ENCODE assay signal across 9 cellular contexts in genomic region chr17:67157732-67158639, GRCh38.
DNase-seq lines count a peak whose midpoint lies in the region; ATAC-seq and TF ChIP-seq lines count a peak whose summit lies in the region.
"Had no signal": no experiment of that assay in that cellular context is flagged by ENCODE, and none has a peak within 500 bp of the region (broad histone marks: within the 10 kb centered on the region; RNA-seq: fewer than 3 reads in every experiment).

No MANE protein-coding gene starts in this region.

- peaks cover 47% of the 10 kb centered on the region for H3K36me3 Mint-ChIP-seq in MCF 10A (ENCODE audit: insufficient read depth, unreplicated experiment)

- TF ChIP-seq CTCF in heart left ventricle (IDR thresholded peaks at IDR 0.05) = peak in 6 of 12 donors; percentile 13 to 42 (median 31)
- no peak for TF ChIP-seq CTCF in MCF 10A (IDR thresholded peaks at IDR 0.05; ENCODE audit: unreplicated experiment)
- no peak for TF ChIP-seq CTCF in coronary artery (IDR thresholded peaks at IDR 0.05)

- peak overlapping the region; percentile 4 for H3K27ac Mint-ChIP-seq in MCF 10A (ENCODE audit: low read depth, unreplicated experiment)
- H3K27ac Mint-ChIP-seq: activated naive CD8-positive, alpha-beta T cell had no signal

- peak in 3 of 4 donors; percentile 69 to 72 (median 69) for ATAC-seq in heart left ventricle

- no peak overlapping the region for H3K4me3 ChIP-seq in heart left ventricle
- H3K4me3 ChIP-seq in coronary artery = no peak overlapping the region

- POLR2A ChIA-PET in MCF 10A (lab: Yijun Ruan, JAX) = interaction anchor here (0.9 to 1.5 kb wide), 2 partner anchors 10 to 11 kb away, joined by 3 to 7 read pairs; no protein-coding TSS in a partner anchor

- H3K4me1 ChIP-seq in heart left ventricle = peaks cover 0 to 5% (median 0%) of the 10 kb centered on the region in 12 donors

- no peak for DNase-seq in heart left ventricle
- no peak for DNase-seq in cardiac septum (ENCODE audit: low spot score)
- DNase-seq in NCI-H345 treated with DMSO at 0.1 percent for 48 hours (lab: John Stamatoyannopoulos, UW; ENCODE audit: unreplicated experiment) = peak; percentile 9
- DNase-seq in MCF 10A (ENCODE audit: unreplicated experiment) = peak; percentile 40
- peak; percentile 49 for DNase-seq in midbrain (lab: John Stamatoyannopoulos, UW)
- DNase-seq in coronary artery (ENCODE audit: low spot score) = no peak
- DNase-seq in GM19238 (ENCODE audit: insufficient read length, low spot score) = no peak
- no peak for DNase-seq in activated CD8-positive, alpha-beta memory T cell treated with anti-CD3 and anti-CD28 coated beads, Interleukin-2, amount 50 U/mL, for 4 hours

- H3K4me3 Mint-ChIP-seq in MCF 10A (ENCODE audit: unreplicated experiment) = no peak overlapping the region
- H3K4me3 Mint-ChIP-seq: activated naive CD8-positive, alpha-beta T cell had no signal

- no peak overlapping the region for H3K27ac ChIP-seq in heart left ventricle
- no peak overlapping the region for H3K27ac ChIP-seq in coronary artery

- TF ChIP-seq POLR2A in heart left ventricle (IDR thresholded peaks at IDR 0.05) = no peak

- intact Hi-C loops in heart left ventricle (cut with DNase I) (loop anchor here in 5 of 10 donors (10.0 kb wide), 2 partner anchors 433 to 443 kb away; no protein-coding TSS in a partner anchor), cardiac septum (cut with DNase I) (no loop called here), MCF 10A (cut with micrococcal nuclease) (loop anchor here (1.0 to 5.0 kb wide), 2 partner anchors 243 to 431 kb away; no protein-coding TSS in a partner anchor)

- CTCF ChIA-PET in MCF 10A (lab: Yijun Ruan, JAX) = interaction anchor here (1.0 to 1.1 kb wide), 3 partner anchors 21 to 443 kb away, joined by 3 to 5 read pairs (median 3); no protein-coding TSS in a partner anchor

- no TSS peak for BruUV-seq in MCF 10A (replicated peaks; lab: Mats Ljungman, UMichigan)

- peaks cover 0 to 62% (median 39%) of the 10 kb centered on the region in 9 donors for H3K36me3 ChIP-seq in heart left ventricle

- H3K27me3 Mint-ChIP-seq in MCF 10A (ENCODE audit: insufficient read depth, unreplicated experiment) = no peaks in the 10 kb centered on the region
- H3K27me3 Mint-ChIP-seq: activated naive CD8-positive, alpha-beta T cell had no signal

- peaks cover 0 to 5% (median 0%) of the 10 kb centered on the region in 12 donors for H3K9me3 ChIP-seq in heart left ventricle

- H3K27me3 ChIP-seq in heart left ventricle = no peaks in the 10 kb centered on the region

- peaks cover 17% of the 10 kb centered on the region for H3K4me1 Mint-ChIP-seq in MCF 10A (ENCODE audit: insufficient read depth, unreplicated experiment)

- H3K9me3 Mint-ChIP-seq in MCF 10A (ENCODE audit: unreplicated experiment) = peaks cover 6% of the 10 kb centered on the region

Comparison
In these comparisons a context has a peak if more than half of its experiments do, and no peak if none do; other contexts are left out.
1. DNase-seq: peak in NCI-H345 treated with DMSO at 0.1 percent for 48 hours (single experiment), MCF 10A (single experiment) and midbrain (single experiment); none in heart left ventricle (0 of 5), cardiac septum (single experiment), coronary artery (single experiment), GM19238 (single experiment) and activated CD8-positive, alpha-beta memory T cell treated with anti-CD3 and anti-CD28 coated beads, Interleukin-2, amount 50 U/mL, for 4 hours (single experiment).